ENCODE assay signal across 18 cellular contexts in the genomic region with DNA sequence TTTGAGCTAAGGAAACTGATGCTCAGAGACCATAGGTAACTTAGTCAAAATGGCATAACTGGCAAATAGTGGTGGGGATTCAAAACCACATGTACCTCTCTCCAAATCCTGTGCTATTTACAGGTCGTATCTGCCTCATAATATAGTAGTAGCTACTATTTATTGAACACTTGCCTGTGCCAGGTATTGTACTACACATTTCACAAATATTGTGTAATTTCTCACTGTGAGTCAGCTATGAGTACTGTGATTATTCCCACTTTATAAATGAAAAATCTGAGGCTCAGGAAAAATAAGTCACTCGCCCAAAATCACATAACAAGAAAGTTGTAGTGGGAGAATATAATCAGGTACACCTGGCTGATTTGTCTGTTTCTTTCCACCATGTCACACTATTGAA.
DNase-seq lines count a peak whose midpoint lies in the region; ATAC-seq and TF ChIP-seq lines count a peak whose summit lies in the region.
"Had no signal": no experiment of that assay in that cellular context is flagged by ENCODE, and none has a peak within 500 bp of the region (broad histone marks: within the 10 kb centered on the region; RNA-seq: fewer than 3 reads in every experiment).

No MANE protein-coding gene starts in this region.

- in situ Hi-C loops in mammary epithelial cell (cut with MboI; ENCODE audit: low sequenced_read_pairs in 2 of 2), result no loop called here

- H3K27ac ChIP-seq in breast epithelium, result no peak overlapping the region
- no peak overlapping the region for H3K27ac ChIP-seq in mammary epithelial cell (ENCODE audit: insufficient read depth, low read depth, low read length)
- H3K27ac ChIP-seq: 22Rv1; A549; BLaER1 treated with 17β-estradiol and CSF1 and Interleukin-3, amounts not matched to agents 10 nM and 100 nM; C4-2B had no signal

- no peak overlapping the region for H3K4me3 ChIP-seq in breast epithelium
- H3K4me3 ChIP-seq in mammary epithelial cell (replicated peaks in 1 of 3; ENCODE audit: insufficient read depth in 1 of 3, low read depth in 2 of 3, low read length in 3 of 3), result no peak overlapping the region
- H3K4me3 ChIP-seq in epithelial cell of esophagus (ENCODE audit: low read length), result no peak overlapping the region
- H3K4me3 ChIP-seq: A549; BLaER1 treated with 17β-estradiol and CSF1 and Interleukin-3, amounts not matched to agents 10 nM and 100 nM; GM12878 had no signal

- no peaks in the 10 kb centered on the region for H3K27me3 ChIP-seq in breast epithelium
- no peaks in the 10 kb centered on the region for H3K27me3 ChIP-seq in mammary epithelial cell (ENCODE audit: insufficient read depth, low read length)
- H3K27me3 ChIP-seq: BLaER1 treated with 17β-estradiol and CSF1 and Interleukin-3, amounts not matched to agents 10 nM and 100 nM had no signal

- CTCF ChIA-PET in MCF 10A (lab: Yijun Ruan, JAX), result interaction anchor here (0.7 to 1.1 kb wide), 3 partner anchors 12 to 1601 kb away, joined by 3 to 4 read pairs (median 3); no protein-coding TSS in a partner anchor
- CTCF ChIA-PET in mammary epithelial cell (lab: Charles Lee; ENCODE audit: low non-redundant PET), result no interaction called here
- CTCF ChIA-PET in activated CD4-positive, alpha-beta memory T cell treated with anti-CD3 and anti-CD28 coated beads, Interleukin-2, amount 10 ng/mL, durations not matched to agents 7 days and 5 days (lab: Charles Lee), result no interaction called here

- POLR2A ChIA-PET in MCF 10A (lab: Yijun Ruan, JAX), result no interaction called here
- POLR2A ChIA-PET in activated CD4-positive, alpha-beta memory T cell treated with anti-CD3 and anti-CD28 coated beads, Interleukin-2, amount 10 ng/mL, durations not matched to agents 7 days and 5 days (lab: Charles Lee), result no interaction called here

- H3K9ac ChIP-seq in mammary epithelial cell (ENCODE audit: insufficient read depth, low read length), result no peak overlapping the region
- H3K9ac ChIP-seq: BLaER1 treated with 17β-estradiol and CSF1 and Interleukin-3, amounts not matched to agents 10 nM and 100 nM had no signal

- H3K9me3 Mint-ChIP-seq in MCF 10A (ENCODE audit: unreplicated experiment), result no peaks in the 10 kb centered on the region
- H3K9me3 Mint-ChIP-seq in activated CD4-positive, alpha-beta memory T cell treated with anti-CD3 and anti-CD28 coated beads, Interleukin-2, amount 10 ng/mL, durations not matched to agents 7 days and 5 days, result peaks cover 10% of the 10 kb centered on the region

- no peak for TF ChIP-seq CTCF in MCF 10A (IDR thresholded peaks at IDR 0.05; ENCODE audit: unreplicated experiment)
- no peak for TF ChIP-seq CTCF in breast epithelium (IDR thresholded peaks at IDR 0.05)
- TF ChIP-seq CTCF in mammary epithelial cell (conservative IDR thresholded peaks at IDR 0.05 in 1 of 2, IDR thresholded peaks at IDR 0.05 in 1 of 2; ENCODE audit: extremely low read depth in 1 of 2, insufficient read depth in 1 of 2, low read depth in 1 of 2, low read length in 2 of 2), result no peak
- no peak for TF ChIP-seq CTCF in epithelial cell of esophagus (IDR thresholded peaks at IDR 0.05; ENCODE audit: insufficient read depth, low read depth, low read length, missing control alignments)

- H3K4me2 ChIP-seq in mammary epithelial cell (ENCODE audit: insufficient read depth, low read depth, low read length), result no peak overlapping the region
- H3K4me2 ChIP-seq: A549; BLaER1 treated with 17β-estradiol and CSF1 and Interleukin-3, amounts not matched to agents 10 nM and 100 nM had no signal

- no peak for ATAC-seq in GM18517 (IDR thresholded peaks at IDR 0.05; ENCODE audit: unreplicated experiment)
- ATAC-seq: A549; CD8-positive, alpha-beta T cell; GM12878 had no signal

- no peak overlapping the region for H3K27ac Mint-ChIP-seq in MCF 10A (ENCODE audit: low read depth, unreplicated experiment)
- no peak overlapping the region for H3K27ac Mint-ChIP-seq in activated CD4-positive, alpha-beta memory T cell treated with anti-CD3 and anti-CD28 coated beads, Interleukin-2, amount 10 ng/mL, durations not matched to agents 7 days and 5 days
- H3K27ac Mint-ChIP-seq: B cell; CD4-positive, alpha-beta T cell; CD8-positive, alpha-beta T cell had no signal

- no peak overlapping the region for H3K4me3 Mint-ChIP-seq in MCF 10A (ENCODE audit: unreplicated experiment)
- no peak overlapping the region for H3K4me3 Mint-ChIP-seq in activated CD4-positive, alpha-beta memory T cell treated with anti-CD3 and anti-CD28 coated beads, Interleukin-2, amount 10 ng/mL, durations not matched to agents 7 days and 5 days
- H3K4me3 Mint-ChIP-seq: B cell; CD4-positive, alpha-beta T cell; CD8-positive, alpha-beta T cell had no signal

- H3K36me3 Mint-ChIP-seq in MCF 10A (ENCODE audit: insufficient read depth, unreplicated experiment), result no peaks in the 10 kb centered on the region
- H3K36me3 Mint-ChIP-seq in activated CD4-positive, alpha-beta memory T cell treated with anti-CD3 and anti-CD28 coated beads, Interleukin-2, amount 10 ng/mL, durations not matched to agents 7 days and 5 days (ENCODE audit: low read depth), result no peaks in the 10 kb centered on the region
- H3K36me3 Mint-ChIP-seq: CD8-positive, alpha-beta T cell had no signal

- BruUV-seq in MCF 10A (replicated peaks; lab: Mats Ljungman, UMichigan) (no TSS peak), mammary epithelial cell (replicated peaks; lab: Mats Ljungman, UMichigan) (no TSS peak)

- H3K36me3 ChIP-seq in breast epithelium (no peaks in the 10 kb centered on the region), mammary epithelial cell (ENCODE audit: insufficient read depth, low read length) (no peaks in the 10 kb centered on the region)
- H3K36me3 ChIP-seq: BLaER1 treated with 17β-estradiol and CSF1 and Interleukin-3, amounts not matched to agents 10 nM and 100 nM had no signal

- intact Hi-C loops in MCF 10A (cut with micrococcal nuclease), result no loop called here
- intact Hi-C loops in breast epithelium (cut with DNase I; ENCODE audit: low total_unique reads), result no loop called here
- intact Hi-C loops in mammary epithelial cell (cut with micrococcal nuclease), result no loop called here

- H3K4me1 ChIP-seq in breast epithelium, result no peaks in the 10 kb centered on the region
- no peaks in the 10 kb centered on the region for H3K4me1 ChIP-seq in mammary epithelial cell (ENCODE audit: insufficient read depth, low read length)
- H3K4me1 ChIP-seq: A549; BLaER1 treated with 17β-estradiol and CSF1 and Interleukin-3, amounts not matched to agents 10 nM and 100 nM; Caco-2 had no signal

- H3K9me3 ChIP-seq in breast epithelium, result no peaks in the 10 kb centered on the region
- no peaks in the 10 kb centered on the region for H3K9me3 ChIP-seq in mammary epithelial cell (replicated peaks; ENCODE audit: insufficient read depth, low read length)
- H3K9me3 ChIP-seq: A549; BLaER1 treated with 17β-estradiol and CSF1 and Interleukin-3, amounts not matched to agents 10 nM and 100 nM; Caco-2 had no signal

- no peaks in the 10 kb centered on the region for H3K27me3 Mint-ChIP-seq in MCF 10A (ENCODE audit: insufficient read depth, unreplicated experiment)
- H3K27me3 Mint-ChIP-seq in activated CD4-positive, alpha-beta memory T cell treated with anti-CD3 and anti-CD28 coated beads, Interleukin-2, amount 10 ng/mL, durations not matched to agents 7 days and 5 days, result no peaks in the 10 kb centered on the region
- H3K27me3 Mint-ChIP-seq: B cell; CD4-positive, alpha-beta T cell had no signal

- H3K79me2 ChIP-seq in mammary epithelial cell (ENCODE audit: insufficient read depth, low read length), result no peaks in the 10 kb centered on the region

- dilution Hi-C loops in mammary epithelial cell (cut with HindIII; ENCODE audit: low sequenced_read_pairs), result no loop called here

- 37% methylated on average over 2 of the region's 2 CpGs for WGBS in mammary epithelial cell (ENCODE audit: low coverage, missing lambda C conversion rate)

- TF ChIP-seq POLR2A in breast epithelium (IDR thresholded peaks at IDR 0.05), result no peak

- peak; percentile 43 for DNase-seq in MCF 10A (ENCODE audit: unreplicated experiment)
- no peak for DNase-seq in breast epithelium (ENCODE audit: low spot score in 2 of 2)
- DNase-seq in mammary epithelial cell, result peak; percentile 27
- DNase-seq in epithelial cell of esophagus (ENCODE audit: low read depth), result peak; percentile 35
- no peak for DNase-seq in activated CD4-positive, alpha-beta memory T cell treated with anti-CD3 and anti-CD28 coated beads, Interleukin-2, amount 10 ng/mL, durations not matched to agents 7 days and 5 days
- DNase-seq: AML-193; Caco-2; Calu3; CD4-positive, alpha-beta T cell; CD8-positive, alpha-beta T cell; DMS79 treated with DMSO at 0.1 percent for 48 hours had no signal

- H4K20me1 ChIP-seq in mammary epithelial cell (ENCODE audit: insufficient read depth, low read length), result no peaks in the 10 kb centered on the region
- H4K20me1 ChIP-seq: BLaER1 treated with 17β-estradiol and CSF1 and Interleukin-3, amounts not matched to agents 10 nM and 100 nM had no signal

- no peak overlapping the region for H2AFZ ChIP-seq in mammary epithelial cell (ENCODE audit: low read depth, low read length)

- peaks cover 11% of the 10 kb centered on the region for H3K4me1 Mint-ChIP-seq in MCF 10A (ENCODE audit: insufficient read depth, unreplicated experiment)
- no peaks in the 10 kb centered on the region for H3K4me1 Mint-ChIP-seq in activated CD4-positive, alpha-beta memory T cell treated with anti-CD3 and anti-CD28 coated beads, Interleukin-2, amount 10 ng/mL, durations not matched to agents 7 days and 5 days
- H3K4me1 Mint-ChIP-seq: B cell had no signal

Comparison
In these comparisons a context has a peak if more than half of its experiments do, and no peak if none do; other contexts are left out.
1. DNase-seq: peak in MCF 10A (single experiment), mammary epithelial cell (single experiment) and epithelial cell of esophagus (single experiment); none in breast epithelium (0 of 2) and activated CD4-positive, alpha-beta memory T cell treated with anti-CD3 and anti-CD28 coated beads, Interleukin-2, amount 10 ng/mL, durations not matched to agents 7 days and 5 days (single experiment).